In the genomic region with DNA sequence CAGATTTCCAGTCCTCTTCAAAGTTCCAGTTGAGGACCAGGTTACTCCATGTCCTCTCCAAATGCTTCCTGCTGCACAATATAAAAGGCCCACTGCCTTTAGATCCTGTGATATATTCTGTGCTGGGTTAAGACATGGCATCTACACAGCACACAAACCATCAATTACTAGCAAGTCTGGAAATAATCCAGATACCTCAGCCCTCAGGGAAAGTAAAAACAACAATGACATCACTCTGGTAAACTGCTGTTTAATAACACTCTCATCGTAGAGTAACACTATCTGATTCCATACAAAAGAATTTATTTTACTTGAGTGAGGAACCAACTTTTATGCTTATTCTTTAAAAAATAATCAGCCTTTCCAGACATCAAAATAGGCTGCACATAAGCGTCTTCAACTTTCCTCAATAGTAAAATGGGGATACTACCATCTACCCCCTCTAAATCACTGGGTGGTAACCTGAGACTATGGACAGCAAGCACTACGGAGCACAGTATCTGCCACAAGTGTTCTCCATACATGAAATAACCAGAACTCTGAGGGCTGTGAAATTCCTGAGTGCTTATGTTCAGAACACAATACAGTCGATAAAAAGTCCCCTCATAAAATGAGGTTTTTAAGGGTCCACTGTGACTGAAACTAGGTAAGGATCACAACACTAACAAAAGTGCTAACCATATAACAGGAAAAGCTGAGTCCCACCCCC, we compare ENCODE assay signal across 1 cellular context.
TF ChIP-seq lines count a peak whose summit lies in the region.

No MANE protein-coding gene starts in this region.

TF ChIP-seq in HepG2, 621 proteins besides CTCF, POLR2A, EP300 and RAD21 (continued from another document):
- TF ChIP-seq NFE2L1 (CRISPR knock-in tag; IDR thresholded peaks at IDR 0.05; ENCODE audit: borderline replicate concordance) = no peak
- TF ChIP-seq ZZZ3 (CRISPR knock-in tag; IDR thresholded peaks at IDR 0.05; ENCODE audit: borderline replicate concordance) = no peak
- TF ChIP-seq, protein P1, sequence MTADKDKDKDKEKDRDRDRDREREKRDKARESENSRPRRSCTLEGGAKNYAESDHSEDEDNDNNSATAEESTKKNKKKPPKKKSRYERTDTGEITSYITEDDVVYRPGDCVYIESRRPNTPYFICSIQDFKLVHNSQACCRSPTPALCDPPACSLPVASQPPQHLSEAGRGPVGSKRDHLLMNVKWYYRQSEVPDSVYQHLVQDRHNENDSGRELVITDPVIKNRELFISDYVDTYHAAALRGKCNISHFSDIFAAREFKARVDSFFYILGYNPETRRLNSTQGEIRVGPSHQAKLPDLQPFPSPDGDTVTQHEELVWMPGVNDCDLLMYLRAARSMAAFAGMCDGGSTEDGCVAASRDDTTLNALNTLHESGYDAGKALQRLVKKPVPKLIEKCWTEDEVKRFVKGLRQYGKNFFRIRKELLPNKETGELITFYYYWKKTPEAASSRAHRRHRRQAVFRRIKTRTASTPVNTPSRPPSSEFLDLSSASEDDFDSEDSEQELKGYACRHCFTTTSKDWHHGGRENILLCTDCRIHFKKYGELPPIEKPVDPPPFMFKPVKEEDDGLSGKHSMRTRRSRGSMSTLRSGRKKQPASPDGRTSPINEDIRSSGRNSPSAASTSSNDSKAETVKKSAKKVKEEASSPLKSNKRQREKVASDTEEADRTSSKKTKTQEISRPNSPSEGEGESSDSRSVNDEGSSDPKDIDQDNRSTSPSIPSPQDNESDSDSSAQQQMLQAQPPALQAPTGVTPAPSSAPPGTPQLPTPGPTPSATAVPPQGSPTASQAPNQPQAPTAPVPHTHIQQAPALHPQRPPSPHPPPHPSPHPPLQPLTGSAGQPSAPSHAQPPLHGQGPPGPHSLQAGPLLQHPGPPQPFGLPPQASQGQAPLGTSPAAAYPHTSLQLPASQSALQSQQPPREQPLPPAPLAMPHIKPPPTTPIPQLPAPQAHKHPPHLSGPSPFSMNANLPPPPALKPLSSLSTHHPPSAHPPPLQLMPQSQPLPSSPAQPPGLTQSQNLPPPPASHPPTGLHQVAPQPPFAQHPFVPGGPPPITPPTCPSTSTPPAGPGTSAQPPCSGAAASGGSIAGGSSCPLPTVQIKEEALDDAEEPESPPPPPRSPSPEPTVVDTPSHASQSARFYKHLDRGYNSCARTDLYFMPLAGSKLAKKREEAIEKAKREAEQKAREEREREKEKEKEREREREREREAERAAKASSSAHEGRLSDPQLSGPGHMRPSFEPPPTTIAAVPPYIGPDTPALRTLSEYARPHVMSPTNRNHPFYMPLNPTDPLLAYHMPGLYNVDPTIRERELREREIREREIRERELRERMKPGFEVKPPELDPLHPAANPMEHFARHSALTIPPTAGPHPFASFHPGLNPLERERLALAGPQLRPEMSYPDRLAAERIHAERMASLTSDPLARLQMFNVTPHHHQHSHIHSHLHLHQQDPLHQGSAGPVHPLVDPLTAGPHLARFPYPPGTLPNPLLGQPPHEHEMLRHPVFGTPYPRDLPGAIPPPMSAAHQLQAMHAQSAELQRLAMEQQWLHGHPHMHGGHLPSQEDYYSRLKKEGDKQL (CRISPR knock-in tag; IDR thresholded peaks at IDR 0.05; ENCODE audit: low read depth) = no peak
- TF ChIP-seq RFXANK (CRISPR knock-in tag; IDR thresholded peaks at IDR 0.05) = no peak
- TF ChIP-seq ARHGAP35 (CRISPR knock-in tag; IDR thresholded peaks at IDR 0.05; ENCODE audit: borderline replicate concordance) = no peak
- TF ChIP-seq ZNF572 (CRISPR knock-in tag; IDR thresholded peaks at IDR 0.05) = no peak
- no peak for TF ChIP-seq ZNF34 (CRISPR knock-in tag; IDR thresholded peaks at IDR 0.05; ENCODE audit: borderline replicate concordance)
- TF ChIP-seq, protein P2, sequence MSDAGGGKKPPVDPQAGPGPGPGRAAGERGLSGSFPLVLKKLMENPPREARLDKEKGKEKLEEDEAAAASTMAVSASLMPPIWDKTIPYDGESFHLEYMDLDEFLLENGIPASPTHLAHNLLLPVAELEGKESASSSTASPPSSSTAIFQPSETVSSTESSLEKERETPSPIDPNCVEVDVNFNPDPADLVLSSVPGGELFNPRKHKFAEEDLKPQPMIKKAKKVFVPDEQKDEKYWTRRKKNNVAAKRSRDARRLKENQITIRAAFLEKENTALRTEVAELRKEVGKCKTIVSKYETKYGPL (CRISPR knock-in tag; IDR thresholded peaks at IDR 0.05) = no peak
- TF ChIP-seq, protein P3, sequence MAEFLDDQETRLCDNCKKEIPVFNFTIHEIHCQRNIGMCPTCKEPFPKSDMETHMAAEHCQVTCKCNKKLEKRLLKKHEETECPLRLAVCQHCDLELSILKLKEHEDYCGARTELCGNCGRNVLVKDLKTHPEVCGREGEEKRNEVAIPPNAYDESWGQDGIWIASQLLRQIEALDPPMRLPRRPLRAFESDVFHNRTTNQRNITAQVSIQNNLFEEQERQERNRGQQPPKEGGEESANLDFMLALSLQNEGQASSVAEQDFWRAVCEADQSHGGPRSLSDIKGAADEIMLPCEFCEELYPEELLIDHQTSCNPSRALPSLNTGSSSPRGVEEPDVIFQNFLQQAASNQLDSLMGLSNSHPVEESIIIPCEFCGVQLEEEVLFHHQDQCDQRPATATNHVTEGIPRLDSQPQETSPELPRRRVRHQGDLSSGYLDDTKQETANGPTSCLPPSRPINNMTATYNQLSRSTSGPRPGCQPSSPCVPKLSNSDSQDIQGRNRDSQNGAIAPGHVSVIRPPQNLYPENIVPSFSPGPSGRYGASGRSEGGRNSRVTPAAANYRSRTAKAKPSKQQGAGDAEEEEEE (CRISPR knock-in tag; IDR thresholded peaks at IDR 0.05; ENCODE audit: borderline replicate concordance) = no peak
